Comparison of ENCODE assay signal across 15 cellular contexts in the genomic region with DNA sequence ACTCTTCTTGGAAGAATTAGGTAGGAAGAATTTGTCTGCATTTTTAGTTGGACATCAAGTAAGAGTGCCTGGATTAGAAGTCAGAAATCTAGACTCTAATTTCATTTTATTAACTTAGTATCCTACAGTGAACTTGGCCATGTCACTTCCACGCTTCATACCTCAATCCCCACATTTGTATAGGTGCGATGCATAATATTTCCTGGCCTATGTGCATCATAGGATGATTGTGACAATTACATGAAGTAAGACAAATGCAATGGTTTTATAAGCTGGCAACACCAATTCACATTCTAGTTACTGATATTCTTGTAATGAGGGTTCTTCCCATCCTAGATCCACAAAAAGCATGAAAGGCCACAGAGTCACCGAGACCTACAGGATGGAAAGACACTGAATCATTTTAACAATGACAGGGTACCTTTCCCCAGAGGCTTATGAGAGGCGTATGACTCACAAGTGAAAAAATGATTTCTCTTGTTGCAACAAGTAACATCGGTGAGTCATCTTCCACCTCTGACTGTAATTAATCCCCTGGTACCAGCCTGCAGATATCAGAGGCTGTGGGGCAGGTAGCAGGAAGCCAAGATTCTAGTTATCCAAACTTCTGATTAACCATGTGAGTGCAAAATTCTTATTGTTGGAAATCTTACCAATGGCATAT. TPM values are rescaled to one million over a fixed set of nuclear protein-coding genes. Genes with fewer than 3 reads are reported as not detected.
DNase-seq lines count a peak whose midpoint lies in the region; ATAC-seq, FAIRE-seq and TF ChIP-seq lines count a peak whose summit lies in the region.
"Had no signal": no experiment of that assay in that cellular context is flagged by ENCODE, and none has a peak within 500 bp of the region (broad histone marks: within the 10 kb centered on the region; RNA-seq: fewer than 3 reads in every experiment).

No MANE protein-coding gene starts in this region.

- H3K4me3 ChIP-seq in AG10803 (ENCODE audit: low read length) (no peak overlapping the region), ovary (no peak overlapping the region)
- H3K4me3 ChIP-seq: coronary artery had no signal

- TF ChIP-seq POLR2A in H54 (IDR thresholded peaks at IDR 0.05; ENCODE audit: low read depth, low read length) (no peak), ovary (IDR thresholded peaks at IDR 0.05) (no peak)

- peak; percentile 29 for DNase-seq in AG10803 (ENCODE audit: low read depth)
- DNase-seq in H54 (ENCODE audit: insufficient read length, low spot score), result peak; percentile 28
- DNase-seq in SW480 (ENCODE audit: low spot score), result peak; percentile 90
- DNase-seq in iris pigment epithelial cell (ENCODE audit: low read depth), result peak; percentile 60
- no peak for DNase-seq in ovary
- DNase-seq: NCI-H2029; stimulated activated CD4-positive, alpha-beta T cell treated with anti-CD3 and anti-CD28 coated beads, Interleukin-4, amount 100 ng/mL, for 1 hour had no signal

- intact Hi-C loops in ovary (cut with DNase I), result no loop called here

- ATAC-seq in GM18907 (IDR thresholded peaks at IDR 0.05; ENCODE audit: unreplicated experiment) (no peak), HG03280 (IDR thresholded peaks at IDR 0.05; ENCODE audit: unreplicated experiment) (no peak), HG02623 (IDR thresholded peaks at IDR 0.05; ENCODE audit: unreplicated experiment) (no peak)

- no peaks in the 10 kb centered on the region for H3K27me3 ChIP-seq in ovary

- H3K9me3 ChIP-seq in ovary, result no peaks in the 10 kb centered on the region

- 65 to 76% (median 73%) methylated on average over 5 of the region's 5 CpGs for WGBS in ovary, 3 donors

- H3K36me3 ChIP-seq in ovary, result no peaks in the 10 kb centered on the region

- TF ChIP-seq EP300 in ovary (IDR thresholded peaks at IDR 0.05), result no peak

- peak; percentile 83 for FAIRE-seq in H54 (lab: Jason Lieb, UNC)
- FAIRE-seq: H1 had no signal

- no peak for TF ChIP-seq CTCF in AG10803 (conservative IDR thresholded peaks at IDR 0.05; ENCODE audit: low read length)
- no peak for TF ChIP-seq CTCF in ovary (IDR thresholded peaks at IDR 0.05)

- no peaks in the 10 kb centered on the region for H3K4me1 ChIP-seq in ovary (ENCODE audit: insufficient read depth)

- no peak overlapping the region for H3K27ac ChIP-seq in ovary
- H3K27ac ChIP-seq: coronary artery had no signal

RNA-seq across cellular contexts. Expression of gene OR5AK2, which starts 56.0 kb away (rescaled TPM):
- total RNA-seq in ovary, result not detected
- not detected for polyA plus RNA-seq in ovary
- total RNA-seq: H1; neural crest cell; T-helper 1 cell treated with Interleukin-12 subunit alpha and Interleukin-12 subunit beta and Interleukin-4 antibody, amounts not matched to agents 30 ng/mL and 1 ng/mL, for 36 hours had no signal
- polyA plus RNA-seq: H1, thymus had no signal

Comparison
In these comparisons a context has a peak if more than half of its experiments do, and no peak if none do; other contexts are left out.
1. DNase-seq: peak in AG10803 (single experiment), H54 (single experiment), SW480 (single experiment) and iris pigment epithelial cell (single experiment); none in ovary (0 of 5).